8 cellular contexts compared by ENCODE assay signal in the genomic region with DNA sequence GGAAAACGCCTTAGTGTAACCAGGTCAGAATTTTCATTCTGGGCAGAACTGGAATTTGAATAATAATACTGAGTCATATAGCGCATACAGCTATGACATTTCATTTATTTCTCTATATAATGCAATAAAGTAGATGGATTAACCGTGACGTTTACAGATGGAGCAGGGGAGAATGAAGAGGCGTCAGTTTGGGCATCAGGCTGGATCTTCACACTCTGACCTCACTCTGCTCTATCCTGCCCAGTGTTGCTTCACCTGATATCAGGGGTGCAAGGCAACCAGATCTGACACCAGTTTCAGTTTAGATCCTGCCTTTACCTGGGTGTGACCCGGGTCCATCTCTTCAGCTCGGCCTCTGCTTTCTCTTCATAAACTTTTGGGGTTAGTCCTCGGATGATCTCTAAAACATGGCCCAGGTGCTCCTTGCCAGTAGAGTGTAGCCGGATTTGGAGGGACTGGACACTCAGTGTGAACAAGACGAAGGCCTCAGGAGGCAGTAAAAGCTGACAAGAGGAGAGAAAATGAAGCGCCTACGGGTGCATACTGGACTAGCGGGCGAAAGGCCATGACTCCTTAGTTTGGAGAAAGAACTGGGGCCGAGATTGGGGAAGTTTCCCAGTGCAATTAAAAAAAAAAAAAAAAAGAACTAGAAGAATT. TPM values are rescaled to one million over a fixed set of nuclear protein-coding genes. Genes with fewer than 3 reads are reported as not detected.
DNase-seq lines count a peak whose midpoint lies in the region; ATAC-seq, FAIRE-seq and TF ChIP-seq lines count a peak whose summit lies in the region.

No MANE protein-coding gene starts in this region.

- intact Hi-C loops in gastrocnemius medialis (cut with DNase I; ENCODE audit: low total_unique reads) = loop anchor here (2.0 to 10.0 kb wide), 6 partner anchors 35 to 525 kb away; a partner anchor contains a TSS

- peak overlapping the region; percentile 86 for H3K27ac Mint-ChIP-seq in HFFc6
- peak overlapping the region; percentile 96 for H3K27ac Mint-ChIP-seq in T-helper 17 cell

- no peak for TF ChIP-seq CTCF in C4-2B (conservative IDR thresholded peaks at IDR 0.05)
- no peak for TF ChIP-seq CTCF in HFFc6 (IDR thresholded peaks at IDR 0.05)
- no peak for TF ChIP-seq CTCF in gastrocnemius medialis (IDR thresholded peaks at IDR 0.05 in 4 of 5, conservative IDR thresholded peaks at IDR 0.05 in 1 of 5)

- no peak for DNase-seq in HFFc6
- DNase-seq in T-helper 17 cell = no peak
- DNase-seq in glomerular visceral epithelial cell (ENCODE audit: extremely low spot score) = peak; percentile 29
- no peak for DNase-seq in gastrocnemius medialis
- no peak for DNase-seq in GOT3 (lab: John Stamatoyannopoulos, UW)
- DNase-seq in stimulated activated naive CD4-positive, alpha-beta T cell treated with Interleukin-2 at 50 U/mL for 16 hours (lab: John Stamatoyannopoulos, UW) = no peak
- DNase-seq in RCC 7860 (ENCODE audit: low spot score) = no peak

- H3K4me1 Mint-ChIP-seq in HFFc6 (ENCODE audit: low read depth) (peaks cover 42% of the 10 kb centered on the region), T-helper 17 cell (peaks cover 40% of the 10 kb centered on the region)

- H3K4me3 ChIP-seq in gastrocnemius medialis = peak overlapping the region; percentile 78 to 99 (median 86)

- no peak for TF ChIP-seq POLR2A in gastrocnemius medialis (IDR thresholded peaks at IDR 0.05)

- in situ Hi-C loops in gastrocnemius medialis (cut with MboI; ENCODE audit: low sequenced_read_pairs in 4 of 4) = loop anchor here in 1 of 4 donors (5.0 kb wide), 1 partner anchor 33 kb away; no protein-coding TSS in a partner anchor

- no peaks in the 10 kb centered on the region for H3K27me3 ChIP-seq in gastrocnemius medialis

- H3K4me1 ChIP-seq in gastrocnemius medialis = peaks cover 39 to 41% of the 10 kb centered on the region in 2 donors

- peaks cover 21% of the 10 kb centered on the region for H3K36me3 Mint-ChIP-seq in HFFc6 (ENCODE audit: low read depth)
- H3K36me3 Mint-ChIP-seq in T-helper 17 cell (ENCODE audit: low read depth) = no peaks in the 10 kb centered on the region

- no peaks in the 10 kb centered on the region for H3K9me3 ChIP-seq in T-helper 17 cell (ENCODE audit: control insufficient read depth, low read length, poor library complexity, severe bottlenecking)
- no peaks in the 10 kb centered on the region for H3K9me3 ChIP-seq in gastrocnemius medialis

- H3K27me3 Mint-ChIP-seq in HFFc6 (ENCODE audit: insufficient read depth) (no peaks in the 10 kb centered on the region; the same call in 1 of the 2 replicates), T-helper 17 cell (no peaks in the 10 kb centered on the region)

- H3K36me3 ChIP-seq in gastrocnemius medialis = no peaks in the 10 kb centered on the region

- H3K9me3 Mint-ChIP-seq in HFFc6 = peaks cover 6% of the 10 kb centered on the region; the same call in 1 of the 2 replicates

- H3K4me3 Mint-ChIP-seq in HFFc6 (peak overlapping the region; percentile 89), T-helper 17 cell (no peak overlapping the region)

- H3K27ac ChIP-seq in C4-2B = peak overlapping the region; percentile 72; the same call in 1 of the 2 replicates
- H3K27ac ChIP-seq in gastrocnemius medialis = peak overlapping the region; percentile 92 to 100 (median 98)

- ATAC-seq in T-helper 17 cell (no peak), gastrocnemius medialis (peak in 1 of 2 donors; percentile 5)

- no peak for FAIRE-seq in RCC 7860 (lab: Jason Lieb, UNC)

RNA-seq across cellular contexts. Expression of a gene that starts 1.4 kb away (rescaled TPM):
- total RNA-seq in HFFc6 (2021; fragmentation: NEBNext Ultra II Directional; extraction: Animal tissue kit (Norgen Biotek cat#: 25700)) = 100 to 1,000 TPM; 491 to 576 (median 546) TPM
- 100 to 1,000 TPM; 151 to 165 TPM for total RNA-seq in T-helper 17 cell
- total RNA-seq in gastrocnemius medialis = 10 to 100 TPM; 27.1 to 81.8 (median 43.2) TPM

RNA-seq across cellular contexts. Expression of a gene that starts 17.2 kb away (rescaled TPM):
- total RNA-seq in HFFc6 (2021; fragmentation: NEBNext Ultra II Directional; extraction: Animal tissue kit (Norgen Biotek cat#: 25700)) = 1 to 10 TPM in 3 of 6 experiments, under 1 TPM in 3; 0.70 to 1.3 (median 0.98) TPM
- total RNA-seq in T-helper 17 cell (under 1 TPM; 0.23 to 0.42 TPM), gastrocnemius medialis (1 to 10 TPM in 1 of 4 donors, under 1 TPM in 2, not detected in 1; 0.33 to 1.2 (median 0.38) TPM)

RNA-seq across cellular contexts. Expression of a gene that starts 28.9 kb away (rescaled TPM):
- not detected for total RNA-seq in HFFc6 (2021; fragmentation: NEBNext Ultra II Directional; extraction: Animal tissue kit (Norgen Biotek cat#: 25700))
- total RNA-seq in T-helper 17 cell (10 to 100 TPM in 1 of 2 donors, 1 to 10 TPM in 1; 9.4 to 19.7 TPM), gastrocnemius medialis (not detected)

Comparison
In these comparisons a context has a peak if more than half of its experiments do, and no peak if none do; other contexts are left out.
1. RNA of a gene that starts 28.9 kb away (total RNA-seq): 9.4 to 19.7 TPM in T-helper 17 cell; not detected in gastrocnemius medialis and not detected in HFFc6; every median in the first group is over 4 times any median in the second.